ENCODE assay signal across 11 cellular contexts in genomic region chr3:195556390-195556789, GRCh38. TPM values are rescaled to one million over a fixed set of nuclear protein-coding genes. Genes with fewer than 3 reads are reported as not detected.
DNase-seq lines count a peak whose midpoint lies in the region; ATAC-seq, FAIRE-seq and TF ChIP-seq lines count a peak whose summit lies in the region.
"Had no signal": no experiment of that assay in that cellular context is flagged by ENCODE, and none has a peak within 500 bp of the region (broad histone marks: within the 10 kb centered on the region; RNA-seq: fewer than 3 reads in every experiment).

No MANE protein-coding gene starts in this region.

- no peak for TF ChIP-seq POLR2A in H1 (IDR thresholded peaks at IDR 0.05; ENCODE audit: control extremely low read depth in 1 of 2, low read depth in 2 of 2, low read length in 2 of 2)

- no peak for ATAC-seq in activated T-cell treated with anti-CD3 and anti-CD28 coated beads, Interleukin-2, amount 50 U/mL, for 4 hours
- ATAC-seq in GM18907 (IDR thresholded peaks at IDR 0.05; ENCODE audit: unreplicated experiment) = no peak

- H3K23ac ChIP-seq in H1 (ENCODE audit: insufficient read length) = no peak overlapping the region

- no peak overlapping the region for H3K4me3 Mint-ChIP-seq in activated T-cell treated with anti-CD3 and anti-CD28 coated beads, Interleukin-2, amount 50 U/mL, for 24 hours
- H3K4me3 Mint-ChIP-seq in activated T-cell treated with anti-CD3 and anti-CD28 coated beads, Interleukin-2, amount 50 U/mL, for 4 hours = no peak overlapping the region

- H3K4ac ChIP-seq in H1 (replicated peaks; ENCODE audit: insufficient read length, low read depth, low read length) = no peak overlapping the region

- no peak overlapping the region for H4K8ac ChIP-seq in H1 (ENCODE audit: extremely low read depth, insufficient read depth, low read length)

- no peak overlapping the region for H3K27ac ChIP-seq in H1 (ENCODE audit: low read depth, low read length)
- H3K27ac ChIP-seq: skin epidermis had no signal

- WGBS in H1 (ENCODE audit: extremely low coverage in 1 of 2, insufficient coverage in 1 of 2, insufficient read length in 1 of 2, insufficient replicate concordance in 2 of 2, low coverage in 1 of 2, low lambda C conversion rate in 2 of 2, missing lambda C conversion rate in 1 of 2), 2 experiments = 40% methylated on average over 10 of the region's 10 CpGs; no CpG with 5 or more reads in 1 of the 2 experiments

- CTCF ChIA-PET in H1 (lab: Charles Lee; ENCODE audit: partially characterized antibody) = interaction anchor here (1.0 to 2.5 kb wide), 8 partner anchors 10 to 291 kb away, joined by 3 to 9 read pairs (median 4); partner anchors contain the start of genes APOD and XXYLT1

- no peak overlapping the region for H3K4me3 ChIP-seq in H1 (ENCODE audit: extremely low read depth in 1 of 4, insufficient read depth in 2 of 4, low read depth in 3 of 4, low read length in 4 of 4)
- H3K4me3 ChIP-seq: skin epidermis had no signal

- H2BK5ac ChIP-seq in H1 (ENCODE audit: low read depth, low read length) = no peak overlapping the region

- H4K91ac ChIP-seq in H1 (replicated peaks; ENCODE audit: insufficient read length, low read length) = no peak overlapping the region

- no peak overlapping the region for H3K4me2 ChIP-seq in H1 (ENCODE audit: insufficient read depth in 1 of 2, low read depth in 2 of 2, low read length in 2 of 2)

- H2BK12ac ChIP-seq in H1 (ENCODE audit: low read depth, low read length) = no peak overlapping the region

- DNase-seq in activated T-cell treated with anti-CD3 and anti-CD28 coated beads, Interleukin-2, amount 50 U/mL, for 24 hours = no peak
- DNase-seq in activated T-cell treated with anti-CD3 and anti-CD28 coated beads, Interleukin-2, amount 50 U/mL, for 4 hours = no peak
- DNase-seq in NCI-H526 treated with DMSO at 0.1 percent for 48 hours (lab: John Stamatoyannopoulos, UW) (peak; percentile 62), H1 (ENCODE audit: low read depth in 1 of 2, low spot score in 2 of 2) (no peak), COR-L47 (lab: John Stamatoyannopoulos, UW) (no peak), NOMO-1 (lab: John Stamatoyannopoulos, UW; ENCODE audit: unreplicated experiment in 2 of 2) (no peak)
- DNase-seq in stimulated activated CD4-positive, alpha-beta T cell treated with anti-CD3 and anti-CD28 coated beads, Interleukin-4, amount 100 ng/mL, for 1 hour = peak; percentile 40
- DNase-seq: DMS 273 treated with DMSO at 0.1 percent for 48 hours, NCI-H1694 treated with DMSO at 0.1 percent for 48 hours had no signal

- TF ChIP-seq EP300 in H1 (IDR thresholded peaks at IDR 0.05; ENCODE audit: borderline replicate concordance in 1 of 2, low read depth in 2 of 2, low read length in 2 of 2) = no peak

- no peaks in the 10 kb centered on the region for H3K36me3 ChIP-seq in H1 (ENCODE audit: control insufficient read depth in 2 of 4, insufficient read depth in 4 of 4, low read length in 3 of 4)

- H3K56ac ChIP-seq in H1 (replicated peaks; ENCODE audit: insufficient read length, low read depth, low read length) = no peak overlapping the region

- H3K4me1 ChIP-seq in H1 (replicated peaks in 1 of 4; ENCODE audit: control insufficient read depth in 3 of 4, insufficient read depth in 4 of 4, low read length in 3 of 4) = peaks cover 0 to 3% (median under 1%) of the 10 kb centered on the region in 4 experiments; a peak in 1 of 7 replicates

- no peaks in the 10 kb centered on the region; a peak in 3 of 7 replicates for H3K27me3 ChIP-seq in H1 (replicated peaks in 1 of 4; ENCODE audit: control insufficient read depth in 3 of 4, extremely low read depth in 1 of 4, insufficient read depth in 3 of 4, low read length in 3 of 4)

- TF ChIP-seq CTCF in H1 (IDR thresholded peaks at IDR 0.05; ENCODE audit: control extremely low read depth in 1 of 3, insufficient read depth in 1 of 3, low read depth in 1 of 3, low read length in 3 of 3) = peak; percentile 56 to 81 (median 79)

- no peak overlapping the region for H2AFZ ChIP-seq in H1 (ENCODE audit: low read length)

- peaks cover 55% of the 10 kb centered on the region for H3K4me1 Mint-ChIP-seq in activated T-cell treated with anti-CD3 and anti-CD28 coated beads, Interleukin-2, amount 50 U/mL, for 24 hours (ENCODE audit: low read depth)
- H3K4me1 Mint-ChIP-seq in activated T-cell treated with anti-CD3 and anti-CD28 coated beads, Interleukin-2, amount 50 U/mL, for 4 hours (ENCODE audit: low read depth) = peaks cover 51% of the 10 kb centered on the region

- H3K27ac Mint-ChIP-seq in activated T-cell treated with anti-CD3 and anti-CD28 coated beads, Interleukin-2, amount 50 U/mL, for 24 hours = peak overlapping the region; percentile 19

- no peaks in the 10 kb centered on the region for H3K79me2 ChIP-seq in H1 (ENCODE audit: control insufficient read depth in 1 of 2, insufficient read depth in 2 of 2, low read length in 2 of 2)

- H3K23me2 ChIP-seq in H1 (ENCODE audit: low read depth, low read length) = no peaks in the 10 kb centered on the region

- H4K5ac ChIP-seq in H1 (ENCODE audit: insufficient read length, low read depth, low read length) = no peak overlapping the region

- peak; percentile 29 to 43; a peak in 2 of 4 replicates for TF ChIP-seq RAD21 in H1 (IDR thresholded peaks at IDR 0.05 in 1 of 2, conservative IDR thresholded peaks at IDR 0.05 in 1 of 2; ENCODE audit: low read depth in 2 of 2, low read length in 2 of 2)

- no peak overlapping the region for H2AK5ac ChIP-seq in H1 (ENCODE audit: low read depth, low read length)

- no peak overlapping the region for H2BK15ac ChIP-seq in H1 (ENCODE audit: low read length)

- no peak overlapping the region for H3K9ac ChIP-seq in H1 (replicated peaks in 1 of 4; ENCODE audit: extremely low read depth in 1 of 4, low read depth in 3 of 4, low read length in 3 of 4)

- no peak overlapping the region for H3K14ac ChIP-seq in H1 (ENCODE audit: insufficient read length)

- H2BK20ac ChIP-seq in H1 (ENCODE audit: low read length) = no peak overlapping the region

- no peaks in the 10 kb centered on the region for H3K9me3 ChIP-seq in H1 (ENCODE audit: insufficient read depth in 2 of 2, low read depth in 1 of 2, low read length in 1 of 2)

- no peaks in the 10 kb centered on the region for H3K27me3 Mint-ChIP-seq in activated T-cell treated with anti-CD3 and anti-CD28 coated beads, Interleukin-2, amount 50 U/mL, for 24 hours
- H3K27me3 Mint-ChIP-seq in activated T-cell treated with anti-CD3 and anti-CD28 coated beads, Interleukin-2, amount 50 U/mL, for 4 hours (ENCODE audit: low read depth) = no peaks in the 10 kb centered on the region

- no peak overlapping the region for H2BK120ac ChIP-seq in H1 (replicated peaks; ENCODE audit: low read depth, low read length)

- no peaks in the 10 kb centered on the region for H3K79me1 ChIP-seq in H1 (ENCODE audit: low read depth, low read length)

- H3K36me3 Mint-ChIP-seq in activated T-cell treated with anti-CD3 and anti-CD28 coated beads, Interleukin-2, amount 50 U/mL, for 24 hours (ENCODE audit: low read depth) = no peaks in the 10 kb centered on the region
- no peaks in the 10 kb centered on the region for H3K36me3 Mint-ChIP-seq in activated T-cell treated with anti-CD3 and anti-CD28 coated beads, Interleukin-2, amount 50 U/mL, for 4 hours (ENCODE audit: insufficient read depth)

- POLR2A ChIA-PET in H1 (lab: Charles Lee; ENCODE audit: partially characterized antibody) = no interaction called here

- H3K9me3 Mint-ChIP-seq in activated T-cell treated with anti-CD3 and anti-CD28 coated beads, Interleukin-2, amount 50 U/mL, for 24 hours = no peaks in the 10 kb centered on the region
- no peaks in the 10 kb centered on the region for H3K9me3 Mint-ChIP-seq in activated T-cell treated with anti-CD3 and anti-CD28 coated beads, Interleukin-2, amount 50 U/mL, for 4 hours

- no peak overlapping the region for H3K18ac ChIP-seq in H1 (ENCODE audit: extremely low read depth, low read length)

- no peaks in the 10 kb centered on the region for H4K20me1 ChIP-seq in H1 (replicated peaks in 1 of 2; ENCODE audit: control insufficient read depth in 1 of 2, insufficient read depth in 2 of 2, low read length in 2 of 2)

- FAIRE-seq in H1 (lab: Jason Lieb, UNC) = peak; percentile 7

TF ChIP-seq in H1, 55 proteins besides CTCF, POLR2A, EP300 and RAD21 (continues in another document):
- TF ChIP-seq MAX (IDR thresholded peaks at IDR 0.05) = peak; percentile 97
- no peak for TF ChIP-seq SP4 (IDR thresholded peaks at IDR 0.05; ENCODE audit: low read length)
- TF ChIP-seq EZH2 (IDR thresholded peaks at IDR 0.05; ENCODE audit: low read depth, low read length, severe bottlenecking) = no peak
- TF ChIP-seq SRF (IDR thresholded peaks at IDR 0.05; ENCODE audit: low read depth, low read length) = no peak
- TF ChIP-seq CBX5 (IDR thresholded peaks at IDR 0.05; ENCODE audit: low read depth, low read length) = no peak
- TF ChIP-seq RXRA (IDR thresholded peaks at IDR 0.05; ENCODE audit: insufficient read depth, low read depth, low read length) = no peak
- TF ChIP-seq YY1 (IDR thresholded peaks at IDR 0.05; ENCODE audit: low read depth, low read length) = no peak

RNA-seq across cellular contexts. Expression of gene PPP1R2, which starts 13.3 kb away (rescaled TPM):
- total RNA-seq in activated T-cell treated with anti-CD3 and anti-CD28 coated beads, Interleukin-2, amount 50 U/mL, for 4 hours = 10 to 100 TPM; 73.2 to 91.7 (median 77.6) TPM
- 26.5 and 27.4 TPM in 2 replicates for total RNA-seq in H1 (2021; fragmentation: NEBNext Ultra II Directional; extraction: Animal tissue kit (Norgen Biotek cat#: 25700))
- 14.0 and 20.5 TPM in 2 replicates for polyA plus RNA-seq in H1 (2011; rRNA removed)
- polyA plus RNA-seq in H1 (2011; cell fraction: cytosol; rRNA removed) = 13.0 TPM
- polyA plus RNA-seq in H1 (2011; cell fraction: nucleus; rRNA removed) = 21.5 TPM
- 10.1 to 15.9 TPM (median 11.8 TPM) in 4 replicates for polyA plus RNA-seq in H1 (2012, experiment 1 of 2)
- polyA plus RNA-seq in H1 (2012, experiment 2 of 2) = 2.5 TPM
- 16.2 TPM for polyA plus RNA-seq in H1 (2013, experiment 1 of 2)
- 14.9 TPM for polyA plus RNA-seq in H1 (2013, experiment 2 of 2)
- polyA minus RNA-seq in H1 (2011; rRNA and poly(A)+ RNA removed) = 14.0 and 20.4 TPM in 2 replicates
- polyA minus RNA-seq in H1 (2011; cell fraction: cytosol; rRNA and poly(A)+ RNA removed) = 19.8 TPM
- 33.3 TPM for polyA minus RNA-seq in H1 (2011; cell fraction: nucleus; rRNA and poly(A)+ RNA removed)

RNA-seq across cellular contexts. Expression of gene APOD, which starts 27.4 kb away (rescaled TPM):
- not detected for total RNA-seq in activated T-cell treated with anti-CD3 and anti-CD28 coated beads, Interleukin-2, amount 50 U/mL, for 4 hours
- total RNA-seq in H1 (2021; fragmentation: NEBNext Ultra II Directional; extraction: Animal tissue kit (Norgen Biotek cat#: 25700)) = not detected in 2 replicates
- not detected in 2 replicates for polyA plus RNA-seq in H1 (2011; rRNA removed)
- not detected for polyA plus RNA-seq in H1 (2011; cell fraction: cytosol; rRNA removed)
- polyA plus RNA-seq in H1 (2011; cell fraction: nucleus; rRNA removed) = not detected
- not detected in 4 replicates for polyA plus RNA-seq in H1 (2012, experiment 1 of 2)
- polyA plus RNA-seq in H1 (2012, experiment 2 of 2) = not detected
- 0.12 TPM for polyA plus RNA-seq in H1 (2013, experiment 1 of 2)
- polyA plus RNA-seq in H1 (2013, experiment 2 of 2) = 0.26 TPM
- 0.20 TPM in 1 of 2 replicates, not detected in the other for polyA minus RNA-seq in H1 (2011; rRNA and poly(A)+ RNA removed)
- not detected for polyA minus RNA-seq in H1 (2011; cell fraction: cytosol; rRNA and poly(A)+ RNA removed)
- not detected for polyA minus RNA-seq in H1 (2011; cell fraction: nucleus; rRNA and poly(A)+ RNA removed)

Comparison
In these comparisons a context has a peak if more than half of its experiments do, and no peak if none do; other contexts are left out.
1. DNase-seq: peak in NCI-H526 treated with DMSO at 0.1 percent for 48 hours (single experiment) and stimulated activated CD4-positive, alpha-beta T cell treated with anti-CD3 and anti-CD28 coated beads, Interleukin-4, amount 100 ng/mL, for 1 hour (single experiment); none in activated T-cell treated with anti-CD3 and anti-CD28 coated beads, Interleukin-2, amount 50 U/mL, for 24 hours (single experiment), activated T-cell treated with anti-CD3 and anti-CD28 coated beads, Interleukin-2, amount 50 U/mL, for 4 hours (single experiment), H1 (0 of 2), COR-L47 (single experiment) and NOMO-1 (0 of 2).